Comparison of ENCODE assay signal across 1 cellular context in the genomic region with DNA sequence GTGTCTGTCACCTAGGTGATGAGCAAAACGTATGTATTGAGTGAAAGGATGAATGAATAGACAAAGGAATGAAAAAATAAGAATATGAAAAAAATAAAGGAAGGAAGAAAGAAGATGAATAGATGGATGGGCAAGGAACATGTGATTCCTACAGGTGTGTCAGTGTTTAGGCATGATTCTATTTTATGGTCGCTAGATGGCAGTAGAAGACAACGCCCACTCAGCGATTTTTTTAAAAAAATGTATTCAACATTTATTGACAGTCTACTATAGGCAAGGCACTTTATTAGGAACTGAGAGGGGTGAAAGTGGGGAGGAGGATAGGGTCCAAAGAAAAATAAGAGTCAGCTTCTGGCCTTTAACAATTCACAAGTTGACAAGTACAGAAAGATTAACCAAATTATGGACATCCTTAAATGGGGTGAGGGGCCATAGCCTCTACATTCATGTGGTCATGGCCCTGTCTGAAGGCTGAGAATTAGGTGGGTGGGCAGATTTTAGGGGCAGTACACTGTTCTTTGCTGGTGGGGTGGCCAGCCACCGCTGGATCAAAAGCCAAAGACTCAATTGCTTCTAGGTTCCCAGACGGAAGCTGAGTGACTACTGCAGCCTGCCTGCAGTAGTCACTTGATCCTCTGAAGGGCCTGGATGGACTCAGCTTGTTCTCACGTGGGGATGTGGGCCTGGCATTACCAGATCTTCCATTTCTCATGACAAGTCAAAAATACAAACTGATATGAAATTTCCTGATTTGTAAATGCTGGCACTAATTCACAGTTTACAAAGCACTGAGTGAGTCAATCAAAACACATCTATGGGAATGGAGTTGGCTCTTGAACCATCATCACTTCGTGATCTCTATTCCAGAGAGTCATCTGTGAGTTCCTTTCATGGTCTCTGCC.
TF ChIP-seq lines count a peak whose summit lies in the region.

No MANE protein-coding gene starts in this region.

TF ChIP-seq in GM23338, 12 proteins besides CTCF, POLR2A, EP300 and RAD21 (continued from another document):
- TF ChIP-seq, protein P1, sequence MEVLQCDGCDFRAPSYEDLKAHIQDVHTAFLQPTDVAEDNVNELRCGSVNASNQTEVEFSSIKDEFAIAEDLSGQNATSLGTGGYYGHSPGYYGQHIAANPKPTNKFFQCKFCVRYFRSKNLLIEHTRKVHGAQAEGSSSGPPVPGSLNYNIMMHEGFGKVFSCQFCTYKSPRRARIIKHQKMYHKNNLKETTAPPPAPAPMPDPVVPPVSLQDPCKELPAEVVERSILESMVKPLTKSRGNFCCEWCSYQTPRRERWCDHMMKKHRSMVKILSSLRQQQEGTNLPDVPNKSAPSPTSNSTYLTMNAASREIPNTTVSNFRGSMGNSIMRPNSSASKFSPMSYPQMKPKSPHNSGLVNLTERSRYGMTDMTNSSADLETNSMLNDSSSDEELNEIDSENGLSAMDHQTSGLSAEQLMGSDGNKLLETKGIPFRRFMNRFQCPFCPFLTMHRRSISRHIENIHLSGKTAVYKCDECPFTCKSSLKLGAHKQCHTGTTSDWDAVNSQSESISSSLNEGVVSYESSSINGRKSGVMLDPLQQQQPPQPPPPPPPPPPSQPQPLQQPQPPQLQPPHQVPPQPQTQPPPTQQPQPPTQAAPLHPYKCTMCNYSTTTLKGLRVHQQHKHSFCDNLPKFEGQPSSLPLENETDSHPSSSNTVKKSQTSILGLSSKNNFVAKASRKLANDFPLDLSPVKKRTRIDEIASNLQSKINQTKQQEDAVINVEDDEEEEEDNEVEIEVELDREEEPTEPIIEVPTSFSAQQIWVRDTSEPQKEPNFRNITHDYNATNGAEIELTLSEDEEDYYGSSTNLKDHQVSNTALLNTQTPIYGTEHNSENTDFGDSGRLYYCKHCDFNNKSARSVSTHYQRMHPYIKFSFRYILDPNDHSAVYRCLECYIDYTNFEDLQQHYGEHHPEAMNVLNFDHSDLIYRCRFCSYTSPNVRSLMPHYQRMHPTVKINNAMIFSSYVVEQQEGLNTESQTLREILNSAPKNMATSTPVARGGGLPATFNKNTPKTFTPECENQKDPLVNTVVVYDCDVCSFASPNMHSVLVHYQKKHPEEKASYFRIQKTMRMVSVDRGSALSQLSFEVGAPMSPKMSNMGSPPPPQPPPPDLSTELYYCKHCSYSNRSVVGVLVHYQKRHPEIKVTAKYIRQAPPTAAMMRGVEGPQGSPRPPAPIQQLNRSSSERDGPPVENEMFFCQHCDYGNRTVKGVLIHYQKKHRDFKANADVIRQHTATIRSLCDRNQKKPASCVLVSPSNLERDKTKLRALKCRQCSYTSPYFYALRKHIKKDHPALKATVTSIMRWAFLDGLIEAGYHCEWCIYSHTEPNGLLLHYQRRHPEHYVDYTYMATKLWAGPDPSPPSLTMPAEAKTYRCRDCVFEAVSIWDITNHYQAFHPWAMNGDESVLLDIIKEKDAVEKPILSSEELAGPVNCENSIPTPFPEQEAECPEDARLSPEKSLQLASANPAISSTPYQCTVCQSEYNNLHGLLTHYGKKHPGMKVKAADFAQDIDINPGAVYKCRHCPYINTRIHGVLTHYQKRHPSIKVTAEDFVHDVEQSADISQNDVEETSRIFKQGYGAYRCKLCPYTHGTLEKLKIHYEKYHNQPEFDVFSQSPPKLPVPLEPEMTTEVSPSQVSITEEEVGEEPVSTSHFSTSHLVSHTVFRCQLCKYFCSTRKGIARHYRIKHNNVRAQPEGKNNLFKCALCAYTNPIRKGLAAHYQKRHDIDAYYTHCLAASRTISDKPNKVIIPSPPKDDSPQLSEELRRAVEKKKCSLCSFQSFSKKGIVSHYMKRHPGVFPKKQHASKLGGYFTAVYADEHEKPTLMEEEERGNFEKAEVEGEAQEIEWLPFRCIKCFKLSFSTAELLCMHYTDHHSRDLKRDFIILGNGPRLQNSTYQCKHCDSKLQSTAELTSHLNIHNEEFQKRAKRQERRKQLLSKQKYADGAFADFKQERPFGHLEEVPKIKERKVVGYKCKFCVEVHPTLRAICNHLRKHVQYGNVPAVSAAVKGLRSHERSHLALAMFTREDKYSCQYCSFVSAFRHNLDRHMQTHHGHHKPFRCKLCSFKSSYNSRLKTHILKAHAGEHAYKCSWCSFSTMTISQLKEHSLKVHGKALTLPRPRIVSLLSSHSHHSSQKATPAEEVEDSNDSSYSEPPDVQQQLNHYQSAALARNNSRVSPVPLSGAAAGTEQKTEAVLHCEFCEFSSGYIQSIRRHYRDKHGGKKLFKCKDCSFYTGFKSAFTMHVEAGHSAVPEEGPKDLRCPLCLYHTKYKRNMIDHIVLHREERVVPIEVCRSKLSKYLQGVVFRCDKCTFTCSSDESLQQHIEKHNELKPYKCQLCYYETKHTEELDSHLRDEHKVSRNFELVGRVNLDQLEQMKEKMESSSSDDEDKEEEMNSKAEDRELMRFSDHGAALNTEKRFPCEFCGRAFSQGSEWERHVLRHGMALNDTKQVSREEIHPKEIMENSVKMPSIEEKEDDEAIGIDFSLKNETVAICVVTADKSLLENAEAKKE (CRISPR knock-in tag; IDR thresholded peaks at IDR 0.05): no peak
- TF ChIP-seq STAT1 (IDR thresholded peaks at IDR 0.05; ENCODE audit: unreplicated experiment) (no peak), CREB1 (CRISPR knock-in tag; IDR thresholded peaks at IDR 0.05; ENCODE audit: low read depth) (no peak), ZNF331 (CRISPR knock-in tag; IDR thresholded peaks at IDR 0.05; ENCODE audit: low read depth) (no peak), POLR2AphosphoS5 (IDR thresholded peaks at IDR 0.05; ENCODE audit: low read depth) (no peak), EZH2 (IDR thresholded peaks at IDR 0.05; ENCODE audit: low read depth, unreplicated experiment) (no peak), ZNF114 (CRISPR knock-in tag; IDR thresholded peaks at IDR 0.05) (no peak), NANOG (IDR thresholded peaks at IDR 0.05; ENCODE audit: borderline replicate concordance) (no peak), EZH2phosphoT487 (IDR thresholded peaks at IDR 0.05; ENCODE audit: unreplicated experiment) (no peak)
- TF ChIP-seq, protein P2, sequence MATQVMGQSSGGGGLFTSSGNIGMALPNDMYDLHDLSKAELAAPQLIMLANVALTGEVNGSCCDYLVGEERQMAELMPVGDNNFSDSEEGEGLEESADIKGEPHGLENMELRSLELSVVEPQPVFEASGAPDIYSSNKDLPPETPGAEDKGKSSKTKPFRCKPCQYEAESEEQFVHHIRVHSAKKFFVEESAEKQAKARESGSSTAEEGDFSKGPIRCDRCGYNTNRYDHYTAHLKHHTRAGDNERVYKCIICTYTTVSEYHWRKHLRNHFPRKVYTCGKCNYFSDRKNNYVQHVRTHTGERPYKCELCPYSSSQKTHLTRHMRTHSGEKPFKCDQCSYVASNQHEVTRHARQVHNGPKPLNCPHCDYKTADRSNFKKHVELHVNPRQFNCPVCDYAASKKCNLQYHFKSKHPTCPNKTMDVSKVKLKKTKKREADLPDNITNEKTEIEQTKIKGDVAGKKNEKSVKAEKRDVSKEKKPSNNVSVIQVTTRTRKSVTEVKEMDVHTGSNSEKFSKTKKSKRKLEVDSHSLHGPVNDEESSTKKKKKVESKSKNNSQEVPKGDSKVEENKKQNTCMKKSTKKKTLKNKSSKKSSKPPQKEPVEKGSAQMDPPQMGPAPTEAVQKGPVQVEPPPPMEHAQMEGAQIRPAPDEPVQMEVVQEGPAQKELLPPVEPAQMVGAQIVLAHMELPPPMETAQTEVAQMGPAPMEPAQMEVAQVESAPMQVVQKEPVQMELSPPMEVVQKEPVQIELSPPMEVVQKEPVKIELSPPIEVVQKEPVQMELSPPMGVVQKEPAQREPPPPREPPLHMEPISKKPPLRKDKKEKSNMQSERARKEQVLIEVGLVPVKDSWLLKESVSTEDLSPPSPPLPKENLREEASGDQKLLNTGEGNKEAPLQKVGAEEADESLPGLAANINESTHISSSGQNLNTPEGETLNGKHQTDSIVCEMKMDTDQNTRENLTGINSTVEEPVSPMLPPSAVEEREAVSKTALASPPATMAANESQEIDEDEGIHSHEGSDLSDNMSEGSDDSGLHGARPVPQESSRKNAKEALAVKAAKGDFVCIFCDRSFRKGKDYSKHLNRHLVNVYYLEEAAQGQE (IDR thresholded peaks at IDR 0.05; ENCODE audit: unreplicated experiment): no peak
- TF ChIP-seq, protein P3, sequence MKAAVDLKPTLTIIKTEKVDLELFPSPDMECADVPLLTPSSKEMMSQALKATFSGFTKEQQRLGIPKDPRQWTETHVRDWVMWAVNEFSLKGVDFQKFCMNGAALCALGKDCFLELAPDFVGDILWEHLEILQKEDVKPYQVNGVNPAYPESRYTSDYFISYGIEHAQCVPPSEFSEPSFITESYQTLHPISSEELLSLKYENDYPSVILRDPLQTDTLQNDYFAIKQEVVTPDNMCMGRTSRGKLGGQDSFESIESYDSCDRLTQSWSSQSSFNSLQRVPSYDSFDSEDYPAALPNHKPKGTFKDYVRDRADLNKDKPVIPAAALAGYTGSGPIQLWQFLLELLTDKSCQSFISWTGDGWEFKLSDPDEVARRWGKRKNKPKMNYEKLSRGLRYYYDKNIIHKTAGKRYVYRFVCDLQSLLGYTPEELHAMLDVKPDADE (IDR thresholded peaks at IDR 0.05): no peak
